8 cellular contexts compared by ENCODE assay signal in the genomic region with DNA sequence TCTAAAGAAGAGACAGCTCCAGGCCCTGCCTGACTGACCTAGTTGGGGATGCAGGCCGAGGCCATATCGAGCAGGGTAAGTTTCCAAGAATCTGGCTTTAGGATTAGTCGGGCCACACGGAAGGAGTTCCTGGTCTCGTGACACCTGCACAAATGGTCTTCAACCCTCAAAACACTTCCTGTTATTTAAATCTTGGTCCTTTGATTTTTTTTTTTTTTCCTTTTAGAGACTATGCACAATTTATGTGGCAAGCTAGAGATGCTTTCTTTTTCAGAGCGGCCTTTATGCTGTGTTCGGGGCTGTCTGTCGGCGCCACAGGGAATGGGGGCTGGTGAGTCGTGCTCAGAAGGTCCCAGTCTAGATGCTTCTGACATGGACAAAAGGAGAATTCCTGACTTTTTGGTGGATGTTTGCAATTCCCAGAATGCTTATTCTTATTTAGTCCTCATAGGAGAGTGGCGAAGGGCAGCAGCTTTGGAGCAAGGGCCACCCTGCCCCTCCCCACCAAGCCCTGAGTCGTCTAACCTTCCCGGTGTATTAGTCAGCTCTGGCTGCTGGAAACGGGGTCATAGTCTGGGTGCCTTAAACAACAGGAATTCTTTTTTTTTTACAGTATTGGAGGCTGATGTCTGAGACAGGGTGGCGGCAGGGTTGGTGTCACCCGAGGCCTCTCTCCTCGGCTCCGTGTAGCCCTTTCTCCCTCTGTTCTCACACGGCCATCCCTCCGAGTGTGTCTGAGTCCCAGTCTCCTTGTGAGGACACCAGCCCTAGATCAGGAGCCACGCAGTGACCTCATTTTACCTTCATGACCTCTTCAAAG. TPM values are rescaled to one million over a fixed set of nuclear protein-coding genes. Genes with fewer than 3 reads are reported as not detected.
DNase-seq lines count a peak whose midpoint lies in the region; ATAC-seq and TF ChIP-seq lines count a peak whose summit lies in the region.

No MANE protein-coding gene starts in this region.

- no peak overlapping the region for H2AFZ ChIP-seq in osteoblast (ENCODE audit: low read length)

- H3K9me3 ChIP-seq in DOHH2 (ENCODE audit: control insufficient read depth, insufficient read depth, low read length) (no peaks in the 10 kb centered on the region), SJSA1 (replicated peaks) (peaks cover 2% of the 10 kb centered on the region), osteoblast (ENCODE audit: low read depth, low read length) (no peaks in the 10 kb centered on the region)

- H3K4me2 ChIP-seq in DOHH2 (ENCODE audit: low read length) (peak overlapping the region; percentile 70), osteoblast (ENCODE audit: insufficient read depth, low read length) (peak overlapping the region; percentile 70)

- H3K27ac ChIP-seq in DOHH2 (ENCODE audit: low read depth, low read length) (peak overlapping the region; percentile 31), SJSA1 (peak overlapping the region; percentile 48), osteoblast (ENCODE audit: low read depth, low read length) (peak overlapping the region; percentile 78)

- peak; percentile 67 to 72 for DNase-seq in SJSA1 (ENCODE audit: low read depth in 1 of 2, low spot score in 2 of 2)
- DNase-seq in choroid plexus epithelial cell (ENCODE audit: low read depth): peak; percentile 44
- DNase-seq in osteoblast (ENCODE audit: insufficient read length, low spot score, missing footprints): peak; percentile 97
- DNase-seq in NCI-H1092 (lab: John Stamatoyannopoulos, UW): no peak
- no peak for DNase-seq in NCI-H1105 treated with DMSO at 0.1 percent for 48 hours (lab: John Stamatoyannopoulos, UW)
- no peak for DNase-seq in left cardiac atrium
- DNase-seq in GOT3 (lab: John Stamatoyannopoulos, UW): no peak

- H3K79me2 ChIP-seq in DOHH2 (ENCODE audit: control insufficient read depth, low read length) (peaks cover 4% of the 10 kb centered on the region), osteoblast (ENCODE audit: insufficient read depth, low read length) (peaks cover 99% of the 10 kb centered on the region)

- H3F3A ChIP-seq in DOHH2 (ENCODE audit: control insufficient read depth, insufficient read depth): no peaks in the 10 kb centered on the region; the same call in 1 of the 2 replicates

- intact Hi-C loops in left cardiac atrium (cut with DNase I): loop anchor here in 1 of 2 donors (5.0 kb wide), 1 partner anchor 77 kb away; no protein-coding TSS in a partner anchor

- H3K36me3 ChIP-seq in DOHH2 (ENCODE audit: control insufficient read depth, low read length): no peaks in the 10 kb centered on the region
- peaks cover 2% of the 10 kb centered on the region; the same call in 1 of the 2 replicates for H3K36me3 ChIP-seq in SJSA1
- H3K36me3 ChIP-seq in osteoblast (ENCODE audit: insufficient read depth, low read length): no peaks in the 10 kb centered on the region

- H3K4me1 ChIP-seq in DOHH2 (ENCODE audit: control insufficient read depth, low read length): peaks cover 84% of the 10 kb centered on the region
- peaks cover 21% of the 10 kb centered on the region for H3K4me1 ChIP-seq in SJSA1 (replicated peaks)
- peaks cover 50% of the 10 kb centered on the region for H3K4me1 ChIP-seq in osteoblast (ENCODE audit: insufficient read depth, low read length)

- H4K20me1 ChIP-seq in DOHH2 (ENCODE audit: control insufficient read depth, insufficient read depth, low read depth, low read length) (no peaks in the 10 kb centered on the region; the same call in 1 of the 2 replicates), osteoblast (ENCODE audit: insufficient read depth, low read length) (peaks cover 46% of the 10 kb centered on the region)

- no peak for ATAC-seq in left cardiac atrium

- no peaks in the 10 kb centered on the region for H3K9me2 ChIP-seq in DOHH2 (replicated peaks; ENCODE audit: control insufficient read depth, low read length)

- H3K4me3 ChIP-seq in DOHH2 (ENCODE audit: low read length): peak overlapping the region; percentile 58
- no peak overlapping the region for H3K4me3 ChIP-seq in SJSA1
- no peak overlapping the region for H3K4me3 ChIP-seq in choroid plexus epithelial cell (ENCODE audit: low read depth, low read length)
- H3K4me3 ChIP-seq in osteoblast (ENCODE audit: insufficient read depth, low read length): peak overlapping the region; percentile 17

- TF ChIP-seq CTCF in DOHH2 (IDR thresholded peaks at IDR 0.05; ENCODE audit: low read depth, low read length, poor library complexity, severe bottlenecking) (no peak), choroid plexus epithelial cell (conservative IDR thresholded peaks at IDR 0.05; ENCODE audit: low read depth, low read length) (no peak), osteoblast (IDR thresholded peaks at IDR 0.05; ENCODE audit: extremely low read depth, low read depth, low read length) (no peak)

- no peaks in the 10 kb centered on the region for H3K27me3 ChIP-seq in DOHH2 (ENCODE audit: control insufficient read depth, low read length)
- no peaks in the 10 kb centered on the region for H3K27me3 ChIP-seq in SJSA1 (replicated peaks)
- H3K27me3 ChIP-seq in osteoblast (ENCODE audit: insufficient read depth, low read length): no peaks in the 10 kb centered on the region

RNA-seq across cellular contexts. Expression of gene HPCAL1, which starts 27.4 kb away (rescaled TPM):
- total RNA-seq in SJSA1 (2014; rRNA removed; shearing (Covaris generic)): 56.8 and 60.3 TPM in 2 replicates
- total RNA-seq in osteoblast (47.1 and 57.2 TPM in 2 replicates), left cardiac atrium (10 to 100 TPM; 27.2 to 27.4 TPM)

Comparison
In these comparisons a context has a peak if more than half of its experiments do, and no peak if none do; other contexts are left out.
1. H3K4me3 ChIP-seq: peak in DOHH2 (single experiment) and osteoblast (single experiment); none in SJSA1 (single experiment) and choroid plexus epithelial cell (single experiment).
2. DNase-seq: peak in SJSA1 (2 of 2), choroid plexus epithelial cell (single experiment) and osteoblast (single experiment); none in NCI-H1092 (single experiment), NCI-H1105 treated with DMSO at 0.1 percent for 48 hours (single experiment), left cardiac atrium (single experiment) and GOT3 (single experiment).
3. Peak in every context shown above with its lines, with median percentiles within 50 percentile points of each other: H3K27ac ChIP-seq.